In the genomic region with DNA sequence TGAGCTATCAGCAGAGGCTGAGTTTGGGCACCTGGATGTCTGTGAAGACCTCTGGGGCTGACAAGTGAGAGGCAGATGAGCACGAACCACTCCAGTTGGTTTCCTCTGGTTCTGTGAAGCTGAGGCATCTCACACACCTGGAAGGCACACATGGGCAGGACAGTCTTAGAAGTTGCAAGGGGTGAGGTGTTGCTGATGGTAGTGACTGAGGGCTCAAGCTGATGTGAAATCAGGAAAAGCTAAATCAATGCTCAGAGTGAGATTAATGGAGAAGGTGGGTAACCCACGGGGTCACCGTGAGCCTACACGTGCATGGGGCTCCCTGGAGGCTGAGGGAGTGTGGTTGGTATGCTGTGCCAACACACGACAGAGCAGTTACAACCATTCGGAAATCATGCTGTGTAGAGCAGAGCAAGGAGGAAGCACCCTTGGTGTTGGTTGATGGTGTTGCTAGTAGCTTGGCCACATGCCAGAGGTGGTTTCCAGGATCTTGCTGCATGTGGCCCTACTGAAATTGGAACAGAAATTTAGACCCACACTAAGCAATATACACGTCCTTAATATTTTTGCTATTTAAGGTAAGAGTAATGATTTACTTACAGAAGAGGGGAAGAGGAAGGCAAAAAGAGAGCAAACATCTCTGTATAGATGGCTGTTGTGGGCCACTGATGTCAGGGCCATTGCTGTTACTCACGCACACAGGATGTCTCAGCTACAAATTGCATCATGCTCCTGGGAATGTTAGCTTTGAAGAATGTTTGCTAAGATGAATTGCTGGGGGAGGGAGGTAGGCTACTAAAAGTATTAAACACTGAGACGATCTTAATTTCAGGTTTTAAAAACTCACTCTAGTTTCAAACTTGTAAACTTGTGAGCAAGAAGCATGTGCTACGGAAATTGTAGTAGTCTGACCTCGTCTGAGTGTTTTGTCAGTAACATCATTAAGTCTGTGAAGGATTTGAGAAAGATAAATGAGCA, we compare ENCODE assay signal across 8 cellular contexts.
DNase-seq lines count a peak whose midpoint lies in the region; ATAC-seq, FAIRE-seq and TF ChIP-seq lines count a peak whose summit lies in the region.

No MANE protein-coding gene starts in this region.

- no peak for TF ChIP-seq CTCF in brain microvascular endothelial cell (IDR thresholded peaks at IDR 0.05; ENCODE audit: low read depth, low read length, missing control alignments)
- TF ChIP-seq CTCF in Peyer's patch (IDR thresholded peaks at IDR 0.05), result no peak

- FAIRE-seq in GM18507 (lab: Jason Lieb, UNC), result peak; percentile 77

- H3K36me3 ChIP-seq in brain microvascular endothelial cell (replicated peaks), result no peaks in the 10 kb centered on the region
- H3K36me3 ChIP-seq in mesendoderm (ENCODE audit: control insufficient read depth, insufficient read depth, low read length), result no peaks in the 10 kb centered on the region
- H3K36me3 ChIP-seq in Peyer's patch, result no peaks in the 10 kb centered on the region

- H4K5ac ChIP-seq in mesendoderm (ENCODE audit: low read length), result no peak overlapping the region

- H4K8ac ChIP-seq in mesendoderm (ENCODE audit: low read depth, low read length), result no peak overlapping the region

- no peak overlapping the region for H2BK15ac ChIP-seq in mesendoderm (replicated peaks; ENCODE audit: low read depth)

- H3K79me2 ChIP-seq in mesendoderm (ENCODE audit: control insufficient read depth, insufficient read depth, low read length), result no peaks in the 10 kb centered on the region

- no peak overlapping the region for H2BK5ac ChIP-seq in mesendoderm (ENCODE audit: low read length)

- no peak overlapping the region for H2BK120ac ChIP-seq in mesendoderm (ENCODE audit: low read depth, low read length)

- H3K9me3 ChIP-seq in Peyer's patch, result no peaks in the 10 kb centered on the region

- no peak for ATAC-seq in HG03025 (IDR thresholded peaks at IDR 0.05; ENCODE audit: low FRiP score, unreplicated experiment)

- H3K9ac ChIP-seq in mesendoderm (ENCODE audit: low read length), result no peak overlapping the region

- H3K56ac ChIP-seq in mesendoderm (ENCODE audit: low read length), result no peak overlapping the region

- no peak overlapping the region for H3K4me2 ChIP-seq in mesendoderm (ENCODE audit: low read length)

- WGBS in mesendoderm (ENCODE audit: extremely low coverage, insufficient coverage, low lambda C conversion rate), result no CpG with 5 or more reads among the region's 11 CpGs

- no peak overlapping the region for H3K4ac ChIP-seq in mesendoderm (ENCODE audit: low read depth, low read length)

- no peak overlapping the region for H2AK5ac ChIP-seq in mesendoderm (ENCODE audit: low read length)

- TF ChIP-seq POLR2A in Peyer's patch (IDR thresholded peaks at IDR 0.05), result no peak

- H3K4me1 ChIP-seq in mesendoderm (ENCODE audit: control insufficient read depth, low read depth, low read length) (no peaks in the 10 kb centered on the region), Peyer's patch (no peaks in the 10 kb centered on the region)

- in situ Hi-C loops in ACHN (cut with HindIII; ENCODE audit: low pct_ligation_motif_present, low pct_unique_long_range_greater_than_20kb, low sequenced_read_pairs), result loop anchor here (25.0 kb wide), 1 partner anchor 209 kb away; no protein-coding TSS in a partner anchor
- in situ Hi-C loops in brain microvascular endothelial cell (cut with HindIII; ENCODE audit: low pct_ligation_motif_present, low sequenced_read_pairs), result loop anchor here (25.0 kb wide), 1 partner anchor 209 kb away; no protein-coding TSS in a partner anchor

- H3K4me3 ChIP-seq in Jurkat, Clone E6-1 (ENCODE audit: low read length), result no peak overlapping the region
- H3K4me3 ChIP-seq in brain microvascular endothelial cell (ENCODE audit: low read depth, low read length) (no peak overlapping the region), mesendoderm (ENCODE audit: low read length) (no peak overlapping the region), Peyer's patch (no peak overlapping the region)

- H3K27me3 ChIP-seq in brain microvascular endothelial cell (replicated peaks) (no peaks in the 10 kb centered on the region), mesendoderm (ENCODE audit: insufficient read depth, low read length, poor library complexity) (no peaks in the 10 kb centered on the region), Peyer's patch (no peaks in the 10 kb centered on the region)

- peak; percentile 70 for DNase-seq in ACHN
- DNase-seq in GM18507 (ENCODE audit: extremely low spot score, insufficient read length, low read depth), result no peak
- peak; percentile 57 for DNase-seq in Jurkat, Clone E6-1 (ENCODE audit: low read depth, low spot score)
- DNase-seq in brain microvascular endothelial cell, result peak; percentile 96
- peak; percentile 69 for DNase-seq in mesendoderm
- no peak for DNase-seq in inferior parietal cortex (ENCODE audit: extremely low spot score)
- DNase-seq in Peyer's patch, result no peak

- H3K27ac ChIP-seq in brain microvascular endothelial cell, result peak overlapping the region; percentile 93
- no peak overlapping the region for H3K27ac ChIP-seq in mesendoderm (ENCODE audit: low read depth, low read length)
- H3K27ac ChIP-seq in Peyer's patch, result no peak overlapping the region

- no peak overlapping the region for H3K23ac ChIP-seq in mesendoderm (ENCODE audit: low read length)

- no peaks in the 10 kb centered on the region for H3K79me1 ChIP-seq in mesendoderm (ENCODE audit: low read length)

- H3K18ac ChIP-seq in mesendoderm (ENCODE audit: low read length), result no peak overlapping the region

Comparison
In these comparisons a context has a peak if more than half of its experiments do, and no peak if none do; other contexts are left out.
1. DNase-seq: peak in ACHN (single experiment), Jurkat, Clone E6-1 (single experiment), brain microvascular endothelial cell (single experiment) and mesendoderm (single experiment); none in GM18507 (single experiment), inferior parietal cortex (single experiment) and Peyer's patch (0 of 3).